ENCODE assay signal across 8 cellular contexts in the genomic region with DNA sequence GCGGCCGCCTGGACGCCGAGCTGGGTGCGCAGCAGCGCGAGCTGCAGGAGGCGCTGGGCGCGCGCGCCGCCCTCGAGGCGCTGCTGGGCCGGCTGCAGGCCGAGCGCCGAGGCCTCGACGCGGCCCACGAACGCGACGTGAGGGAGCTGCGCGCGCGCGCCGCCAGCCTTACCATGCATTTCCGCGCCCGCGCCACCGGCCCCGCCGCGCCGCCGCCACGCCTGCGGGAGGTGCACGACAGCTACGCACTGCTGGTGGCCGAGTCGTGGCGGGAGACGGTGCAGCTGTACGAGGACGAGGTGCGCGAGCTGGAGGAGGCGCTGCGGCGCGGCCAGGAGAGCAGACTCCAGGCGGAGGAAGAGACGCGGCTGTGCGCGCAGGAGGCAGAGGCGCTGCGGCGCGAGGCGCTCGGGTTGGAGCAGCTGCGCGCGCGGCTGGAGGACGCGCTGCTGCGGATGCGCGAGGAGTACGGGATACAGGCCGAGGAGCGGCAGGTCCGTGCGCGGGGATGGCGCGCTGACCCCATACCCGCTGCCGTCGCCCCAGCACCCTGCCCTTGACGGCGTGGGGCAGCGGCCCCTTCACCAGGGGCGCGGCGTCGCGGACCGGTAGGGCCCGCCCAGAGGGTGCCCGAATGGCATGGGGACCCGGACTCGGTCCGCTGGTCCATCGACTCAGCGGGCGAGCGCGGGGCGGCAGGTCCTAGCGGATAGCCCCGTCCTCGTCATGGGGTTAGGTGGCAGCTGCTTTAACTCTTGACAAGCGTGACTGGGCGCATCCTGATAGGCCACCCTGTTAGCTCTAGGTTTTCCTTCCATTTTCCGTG. TPM values are rescaled to one million over a fixed set of nuclear protein-coding genes. Genes with fewer than 3 reads are reported as not detected.
DNase-seq lines count a peak whose midpoint lies in the region; ATAC-seq and TF ChIP-seq lines count a peak whose summit lies in the region.

No MANE protein-coding gene starts in this region.

- H3K9ac ChIP-seq in ES-I3 (ENCODE audit: low read depth, low read length): peak overlapping the region; percentile 76

- H3K4me1 Mint-ChIP-seq in nephron: peaks cover 11% of the 10 kb centered on the region

- H3K4me3 ChIP-seq in MG63 (peak overlapping the region; percentile 47), fibroblast of pulmonary artery (replicated peaks; ENCODE audit: low read depth, low read length) (peak overlapping the region; percentile 34), uterus (peak overlapping the region; percentile 31 to 61)

- no peaks in the 10 kb centered on the region for H3K9me3 Mint-ChIP-seq in nephron

- H3K36me3 ChIP-seq in ES-I3 (ENCODE audit: insufficient read depth, low read length) (no peaks in the 10 kb centered on the region), MG63 (no peaks in the 10 kb centered on the region), uterus (no peaks in the 10 kb centered on the region)

- H3K27me3 ChIP-seq in MG63 (peaks cover 2% of the 10 kb centered on the region; the same call in 1 of the 2 replicates), uterus (no peaks in the 10 kb centered on the region)

- peak overlapping the region; percentile 66 to 77 (median 67) for H3K4me3 Mint-ChIP-seq in nephron

- DNase-seq in MG63 (peak; percentile 81), fibroblast of pulmonary artery (ENCODE audit: low read depth) (peak; percentile 63), uterus (peak; percentile 36 to 43)
- DNase-seq in activated CD8-positive, alpha-beta memory T cell treated with anti-CD3 and anti-CD28 coated beads, Interleukin-2, amount 50 U/mL, for 48 hours: peak; percentile 64

- H3K4me1 ChIP-seq in ES-I3 (ENCODE audit: insufficient read depth, low read length) (no peaks in the 10 kb centered on the region), uterus (no peaks in the 10 kb centered on the region)

- TF ChIP-seq POLR2A in uterus (IDR thresholded peaks at IDR 0.05): no peak

- H3K27ac ChIP-seq in uterus: peak overlapping the region; percentile 71 to 83

- TF ChIP-seq CTCF in fibroblast of pulmonary artery (IDR thresholded peaks at IDR 0.05; ENCODE audit: low read length, missing control alignments) (no peak), nephron (IDR thresholded peaks at IDR 0.05; ENCODE audit: unreplicated experiment in 3 of 3) (no peak), uterus (IDR thresholded peaks at IDR 0.05) (peak in 2 of 4 experiments; percentile 6 to 11)

- H3K36me3 Mint-ChIP-seq in nephron (ENCODE audit: low read depth): no peaks in the 10 kb centered on the region

- H3K27ac Mint-ChIP-seq in nephron: no peak overlapping the region

- intact Hi-C loops in uterus (cut with DNase I; ENCODE audit: low total_unique reads): no loop called here

- peaks cover 67% of the 10 kb centered on the region for H3K27me3 Mint-ChIP-seq in nephron (ENCODE audit: low read depth)

- ATAC-seq in GM21737 (IDR thresholded peaks at IDR 0.05; ENCODE audit: unreplicated experiment) (peak; percentile 45), HG03039 (IDR thresholded peaks at IDR 0.05; ENCODE audit: unreplicated experiment) (no peak)

- H3K9me3 ChIP-seq in ES-I3 (ENCODE audit: control insufficient read depth, insufficient read depth, low read length) (no peaks in the 10 kb centered on the region; the same call in 1 of the 2 replicates), MG63 (no peaks in the 10 kb centered on the region), uterus (no peaks in the 10 kb centered on the region)

RNA-seq across cellular contexts. Expression of a gene that starts 0.8 kb away (rescaled TPM):
- 2.5 and 7.4 TPM in 2 replicates for total RNA-seq in MG63 (2014; rRNA removed; shearing (Covaris generic); ENCODE audit: low replicate concordance)
- 10 to 100 TPM in 3 of 4 donors, 1 to 10 TPM in 1; 6.4 to 44.6 (median 36.4) TPM for total RNA-seq in uterus
